1 cellular context compared by ENCODE assay signal in the genomic region with DNA sequence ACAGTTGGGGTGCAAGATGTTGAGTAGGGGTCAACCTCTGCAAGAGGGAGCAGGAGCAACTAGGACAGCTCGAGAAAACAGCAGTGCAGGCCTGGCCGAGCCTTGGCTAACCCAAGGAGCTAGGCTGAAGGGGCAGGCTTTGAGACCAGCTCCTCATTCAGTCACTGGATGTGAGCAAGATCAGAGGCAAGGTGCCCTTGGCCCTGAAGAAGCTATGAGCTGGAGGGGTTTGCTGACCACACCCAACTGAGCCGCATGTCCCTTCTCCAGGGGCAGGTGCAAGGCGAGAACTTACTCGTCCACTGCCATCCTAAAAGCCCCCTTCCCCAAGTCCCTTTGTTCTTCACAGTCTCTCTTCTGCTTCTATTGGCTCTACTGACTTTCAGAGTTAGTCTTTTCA.
TF ChIP-seq lines count a peak whose summit lies in the region.

No MANE protein-coding gene starts in this region.

TF ChIP-seq in IMR-90, 13 proteins besides CTCF, POLR2A, EP300 and RAD21:
- TF ChIP-seq SMC3 (IDR thresholded peaks at IDR 0.05; ENCODE audit: low read depth, low read length) (no peak), CEBPB (IDR thresholded peaks at IDR 0.05; ENCODE audit: low read depth, low read length) (no peak), FOS (IDR thresholded peaks at IDR 0.05; ENCODE audit: low read depth, low read length) (no peak), RCOR1 (IDR thresholded peaks at IDR 0.05; ENCODE audit: insufficient replicate concordance, low read length) (no peak), MAZ (IDR thresholded peaks at IDR 0.05; ENCODE audit: borderline replicate concordance, low read depth, low read length) (no peak), MXI1 (IDR thresholded peaks at IDR 0.05; ENCODE audit: borderline replicate concordance, low read depth, low read length) (no peak), RFX5 (IDR thresholded peaks at IDR 0.05; ENCODE audit: low read depth, low read length) (no peak), BHLHE40 (IDR thresholded peaks at IDR 0.05; ENCODE audit: low read depth, low read length) (no peak), CHD1 (IDR thresholded peaks at IDR 0.05; ENCODE audit: low read depth, low read length) (no peak), NFE2L2 (IDR thresholded peaks at IDR 0.05; ENCODE audit: low read depth, low read length) (no peak), MAFK (IDR thresholded peaks at IDR 0.05; ENCODE audit: low read depth, low read length) (no peak)
- TF ChIP-seq, protein P1, sequence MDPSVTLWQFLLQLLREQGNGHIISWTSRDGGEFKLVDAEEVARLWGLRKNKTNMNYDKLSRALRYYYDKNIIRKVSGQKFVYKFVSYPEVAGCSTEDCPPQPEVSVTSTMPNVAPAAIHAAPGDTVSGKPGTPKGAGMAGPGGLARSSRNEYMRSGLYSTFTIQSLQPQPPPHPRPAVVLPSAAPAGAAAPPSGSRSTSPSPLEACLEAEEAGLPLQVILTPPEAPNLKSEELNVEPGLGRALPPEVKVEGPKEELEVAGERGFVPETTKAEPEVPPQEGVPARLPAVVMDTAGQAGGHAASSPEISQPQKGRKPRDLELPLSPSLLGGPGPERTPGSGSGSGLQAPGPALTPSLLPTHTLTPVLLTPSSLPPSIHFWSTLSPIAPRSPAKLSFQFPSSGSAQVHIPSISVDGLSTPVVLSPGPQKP (IDR thresholded peaks at IDR 0.05; ENCODE audit: borderline replicate concordance, low read depth, low read length), result no peak
- TF ChIP-seq, protein P2, sequence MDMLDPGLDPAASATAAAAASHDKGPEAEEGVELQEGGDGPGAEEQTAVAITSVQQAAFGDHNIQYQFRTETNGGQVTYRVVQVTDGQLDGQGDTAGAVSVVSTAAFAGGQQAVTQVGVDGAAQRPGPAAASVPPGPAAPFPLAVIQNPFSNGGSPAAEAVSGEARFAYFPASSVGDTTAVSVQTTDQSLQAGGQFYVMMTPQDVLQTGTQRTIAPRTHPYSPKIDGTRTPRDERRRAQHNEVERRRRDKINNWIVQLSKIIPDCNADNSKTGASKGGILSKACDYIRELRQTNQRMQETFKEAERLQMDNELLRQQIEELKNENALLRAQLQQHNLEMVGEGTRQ (IDR thresholded peaks at IDR 0.05; ENCODE audit: low read depth, low read length), result no peak
